27 cellular contexts compared by ENCODE assay signal in the genomic region with DNA sequence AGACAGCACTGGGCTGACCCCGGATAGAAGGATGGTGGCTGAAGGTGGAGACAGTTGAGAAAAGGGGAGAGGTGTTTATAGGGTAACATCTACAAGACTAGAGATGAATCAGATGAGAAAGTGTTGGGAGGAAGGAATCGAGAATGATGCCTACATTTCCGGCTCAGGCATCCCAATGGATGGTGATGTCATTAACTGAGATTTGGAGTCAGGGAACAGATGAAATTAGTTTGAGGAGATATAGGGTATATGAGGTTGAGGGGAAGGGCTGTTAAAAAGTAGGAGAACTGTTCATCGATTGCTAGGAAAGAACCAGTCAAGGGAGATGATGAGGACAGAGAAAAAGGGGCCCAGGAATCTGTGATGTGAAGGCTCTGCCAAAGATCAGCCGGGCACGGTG.
"Had no signal": no experiment of that assay in that cellular context is flagged by ENCODE, and none has a peak within 500 bp of the region (broad histone marks: within the 10 kb centered on the region; RNA-seq: fewer than 3 reads in every experiment).

No MANE protein-coding gene starts in this region.

- H3K4me3 Mint-ChIP-seq: activated B cell treated with CpG ODN at 0.5 μM for 24 hours; activated CD4-positive, alpha-beta T cell treated with anti-CD3 and anti-CD28 coated beads for 36 hours; activated naive CD4-positive, alpha-beta T cell treated with anti-CD3 and anti-CD28 coated beads, Interleukin-2, amount 10 ng/mL, durations not matched to agents 7 days and 5 days; brain; dendritic cell treated with granulocyte-macrophage colony-stimulating factor and Interleukin-4, amounts not matched to agents 40 ng/mL and 50 ng/mL, for 4 days; T-cell had no signal

- ATAC-seq: heart right ventricle; left lobe of liver; lower lobe of right lung; naive thymus-derived CD8-positive, alpha-beta T cell; sciatic nerve; T-cell; upper lobe of right lung had no signal

- H3K27ac Mint-ChIP-seq: activated B cell treated with CpG ODN at 0.5 μM for 24 hours; brain; dendritic cell treated with granulocyte-macrophage colony-stimulating factor and Interleukin-4, amounts not matched to agents 40 ng/mL and 50 ng/mL, for 4 days had no signal

- H3K9me3 Mint-ChIP-seq: activated B cell treated with CpG ODN at 0.5 μM for 24 hours; activated naive CD4-positive, alpha-beta T cell treated with anti-CD3 and anti-CD28 coated beads, Interleukin-2, amount 10 ng/mL, durations not matched to agents 7 days and 5 days; brain; dendritic cell treated with granulocyte-macrophage colony-stimulating factor and Interleukin-4, amounts not matched to agents 40 ng/mL and 50 ng/mL, for 4 days; naive thymus-derived CD8-positive, alpha-beta T cell; T-cell had no signal

- DNase-seq: activated B cell treated with CpG ODN at 0.5 μM for 24 hours; activated CD4-positive, alpha-beta T cell treated with anti-CD3 and anti-CD28 coated beads for 36 hours; activated CD8-positive, alpha-beta memory T cell treated with anti-CD3 and anti-CD28 coated beads for 24 hours; activated effector memory CD4-positive, alpha-beta T cell treated with Interleukin-2 at 50 U/mL for 16 hours; activated naive CD4-positive, alpha-beta T cell treated with anti-CD3 and anti-CD28 coated beads, Interleukin-2, amount 10 ng/mL, durations not matched to agents 7 days and 5 days; activated T-cell treated with anti-CD3 and anti-CD28 coated beads, Interleukin-2, amount 50 U/mL, for 48 hours; aorta; effector CD4-positive, alpha-beta T cell; erythroblast; foreskin fibroblast; heart right ventricle; lower lobe of right lung; naive thymus-derived CD8-positive, alpha-beta T cell; nucleus accumbens; SJCRH30; small intestine; stimulated activated CD4-positive, alpha-beta T cell treated with anti-CD3 and anti-CD28 coated beads, Interleukin-2, amount 100 ng/mL, for 48 hours; stimulated activated CD8-positive, alpha-beta memory T cell treated with anti-CD3 and anti-CD28 coated beads, Interleukin-4, amount 100 ng/mL, for 48 hours; stimulated activated naive CD4-positive, alpha-beta T cell; T-cell; T1000; thyroid gland; upper lobe of right lung had no signal

- H3K36me3 Mint-ChIP-seq: activated naive CD4-positive, alpha-beta T cell treated with anti-CD3 and anti-CD28 coated beads, Interleukin-2, amount 10 ng/mL, durations not matched to agents 7 days and 5 days; brain; naive thymus-derived CD8-positive, alpha-beta T cell; T-cell had no signal

- H3K27me3 Mint-ChIP-seq: activated B cell treated with CpG ODN at 0.5 μM for 24 hours; activated CD4-positive, alpha-beta T cell treated with anti-CD3 and anti-CD28 coated beads for 36 hours; activated naive CD4-positive, alpha-beta T cell treated with anti-CD3 and anti-CD28 coated beads, Interleukin-2, amount 10 ng/mL, durations not matched to agents 7 days and 5 days; brain; naive thymus-derived CD8-positive, alpha-beta T cell; T-cell had no signal
